In genomic region chr17:76122411-76123126, GRCh38 we compare ENCODE assay signal across 1 cellular context.
TF ChIP-seq lines count a peak whose summit lies in the region.

No MANE protein-coding gene starts in this region.

TF ChIP-seq in H1, 55 proteins besides CTCF, POLR2A, EP300 and RAD21:
- TF ChIP-seq EZH2 (IDR thresholded peaks at IDR 0.05; ENCODE audit: low read depth, low read length, severe bottlenecking) = no peak
- TF ChIP-seq RBBP5 (IDR thresholded peaks at IDR 0.05; ENCODE audit: borderline replicate concordance, low read depth, low read length) = no peak
- TF ChIP-seq CTBP2 (IDR thresholded peaks at IDR 0.05; ENCODE audit: borderline replicate concordance, insufficient read depth, insufficient read length, low read length) = no peak
- TF ChIP-seq KDM5A (IDR thresholded peaks at IDR 0.05; ENCODE audit: low read length) = no peak
- TF ChIP-seq EGR1 (IDR thresholded peaks at IDR 0.05; ENCODE audit: borderline replicate concordance, low read depth, low read length) = no peak
